In the genomic region with DNA sequence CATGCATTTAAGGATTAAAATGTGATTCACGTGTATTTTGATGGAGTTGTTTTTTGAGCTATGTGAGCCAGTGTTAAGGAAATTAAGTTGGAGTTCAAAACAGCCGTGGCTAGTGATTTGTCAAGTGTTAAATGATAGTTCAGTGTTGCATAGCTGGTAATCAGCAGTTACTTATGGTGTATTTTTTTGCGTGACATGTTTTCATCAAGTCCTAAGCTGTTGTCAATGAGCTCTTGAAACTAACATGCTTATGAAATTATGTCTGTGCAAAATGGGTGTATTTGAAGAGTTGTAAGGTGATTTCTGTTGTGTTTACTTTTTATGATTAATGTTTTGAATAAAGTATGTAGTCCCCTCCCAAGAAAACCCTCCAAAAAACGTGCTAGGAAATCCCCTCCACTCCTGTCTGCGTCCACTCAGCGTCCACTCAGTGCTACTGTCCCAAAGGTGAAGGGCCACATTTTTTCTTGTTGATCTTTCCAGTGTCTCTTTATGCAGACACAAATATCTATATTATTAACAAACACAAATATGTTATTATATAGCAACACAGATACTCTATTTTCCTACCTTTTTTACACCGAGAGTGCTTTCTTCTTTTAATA, we compare ENCODE assay signal across 8 cellular contexts. TPM values are rescaled to one million over a fixed set of nuclear protein-coding genes. Genes with fewer than 3 reads are reported as not detected.
DNase-seq lines count a peak whose midpoint lies in the region; ATAC-seq, FAIRE-seq and TF ChIP-seq lines count a peak whose summit lies in the region.

No MANE protein-coding gene starts in this region.

- no peak overlapping the region for H3K9ac ChIP-seq in mesendoderm (ENCODE audit: low read length)

- DNase-seq in AG04450 (ENCODE audit: low read depth, low spot score) (no peak), H54 (ENCODE audit: insufficient read length, low spot score) (no peak), brain microvascular endothelial cell (no peak), mesendoderm (no peak), KG1 (lab: John Stamatoyannopoulos, UW) (no peak)
- no peak for DNase-seq in stimulated activated CD8-positive, alpha-beta memory T cell treated with anti-CD3 and anti-CD28 coated beads, Interleukin-4, amount 100 ng/mL, for 48 hours

- H3K27me3 ChIP-seq in AG04450 (ENCODE audit: control insufficient read depth, insufficient read depth, low read length) (no peaks in the 10 kb centered on the region), brain microvascular endothelial cell (replicated peaks) (no peaks in the 10 kb centered on the region), mesendoderm (ENCODE audit: insufficient read depth, low read length, poor library complexity) (no peaks in the 10 kb centered on the region)

- no peak overlapping the region for H2BK15ac ChIP-seq in mesendoderm (replicated peaks; ENCODE audit: low read depth)

- H3K4me1 ChIP-seq in mesendoderm (ENCODE audit: control insufficient read depth, low read depth, low read length) = peaks cover 15% of the 10 kb centered on the region

- peaks cover 9% of the 10 kb centered on the region for H3K79me1 ChIP-seq in mesendoderm (ENCODE audit: low read length)

- H3K4me2 ChIP-seq in mesendoderm (ENCODE audit: low read length) = no peak overlapping the region

- TF ChIP-seq CTCF in AG04450 (IDR thresholded peaks at IDR 0.05; ENCODE audit: low read depth, low read length) = no peak
- TF ChIP-seq CTCF in brain microvascular endothelial cell (IDR thresholded peaks at IDR 0.05; ENCODE audit: low read depth, low read length, missing control alignments) = no peak

- H3K36me3 ChIP-seq in brain microvascular endothelial cell (replicated peaks) (peaks cover 2% of the 10 kb centered on the region), mesendoderm (ENCODE audit: control insufficient read depth, insufficient read depth, low read length) (no peaks in the 10 kb centered on the region)

- in situ Hi-C loops in brain microvascular endothelial cell (cut with HindIII; ENCODE audit: low pct_ligation_motif_present, low sequenced_read_pairs) = loop anchor here (25.0 kb wide), 1 partner anchor 118 kb away; a partner anchor contains a TSS

- TF ChIP-seq POLR2A in H54 (IDR thresholded peaks at IDR 0.05; ENCODE audit: low read depth, low read length) = no peak

- H3K56ac ChIP-seq in mesendoderm (ENCODE audit: low read length) = no peak overlapping the region

- no peak overlapping the region for H2BK5ac ChIP-seq in mesendoderm (ENCODE audit: low read length)

- no CpG with 5 or more reads among the region's 7 CpGs for WGBS in mesendoderm (ENCODE audit: extremely low coverage, insufficient coverage, low lambda C conversion rate)

- H3K4ac ChIP-seq in mesendoderm (ENCODE audit: low read depth, low read length) = no peak overlapping the region

- CTCF ChIA-PET in AG04450 (lab: Charles Lee) = interaction anchor here (0.5 to 2.3 kb wide), 8 partner anchors 9 to 241 kb away, joined by 3 to 23 read pairs (median 7); no protein-coding TSS in a partner anchor

- peak overlapping the region; percentile 85 for H2BK120ac ChIP-seq in mesendoderm (ENCODE audit: low read depth, low read length)

- FAIRE-seq in H54 (lab: Jason Lieb, UNC) = peak; percentile 53

- no peak overlapping the region for H2AK5ac ChIP-seq in mesendoderm (ENCODE audit: low read length)

- no peaks in the 10 kb centered on the region for H3K9me3 ChIP-seq in AG04450 (ENCODE audit: control insufficient read depth, insufficient read depth, low read length)

- ATAC-seq in HG02610 (IDR thresholded peaks at IDR 0.05; ENCODE audit: unreplicated experiment) = no peak
- no peak for ATAC-seq in HG03439 (IDR thresholded peaks at IDR 0.05; ENCODE audit: unreplicated experiment)

- no peak overlapping the region for H4K5ac ChIP-seq in mesendoderm (ENCODE audit: low read length)

- H3K4me3 ChIP-seq in AG04450 (ENCODE audit: low read depth, low read length) (peak overlapping the region; percentile 47), brain microvascular endothelial cell (ENCODE audit: low read depth, low read length) (peak overlapping the region; percentile 18), mesendoderm (ENCODE audit: low read length) (no peak overlapping the region)

- peaks cover 68% of the 10 kb centered on the region for H3K79me2 ChIP-seq in mesendoderm (ENCODE audit: control insufficient read depth, insufficient read depth, low read length)

- peak overlapping the region; percentile 71 for H3K18ac ChIP-seq in mesendoderm (ENCODE audit: low read length)

- POLR2A ChIA-PET in AG04450 (lab: Yijun Ruan, JAX) = interaction anchor here (0.6 to 1.5 kb wide), 2 partner anchors 10 to 32 kb away, joined by 3 read pairs; no protein-coding TSS in a partner anchor

- H4K8ac ChIP-seq in mesendoderm (ENCODE audit: low read depth, low read length) = no peak overlapping the region

- no peak overlapping the region for H3K23ac ChIP-seq in mesendoderm (ENCODE audit: low read length)

- peak overlapping the region; percentile 86 for H3K27ac ChIP-seq in AG04450 (ENCODE audit: low read depth, low read length)
- peak overlapping the region; percentile 92 for H3K27ac ChIP-seq in brain microvascular endothelial cell
- H3K27ac ChIP-seq in mesendoderm (ENCODE audit: low read depth, low read length) = no peak overlapping the region

RNA-seq across cellular contexts. Expression of a gene that starts 30.0 kb away (rescaled TPM):
- polyA plus RNA-seq in AG04450 (2011; rRNA removed) = 54.9 and 79.3 TPM in 2 replicates
- polyA minus RNA-seq in AG04450 (2011; rRNA and poly(A)+ RNA removed) = 160 and 212 TPM in 2 replicates
- 157 TPM for polyA plus RNA-seq in mesendoderm (2013, experiment 1 of 2)
- 159 TPM for polyA plus RNA-seq in mesendoderm (2013, experiment 2 of 2)
